ENCODE assay signal across 8 cellular contexts in genomic region chr1:154198756-154199562, GRCh38. TPM values are rescaled to one million over a fixed set of nuclear protein-coding genes. Genes with fewer than 3 reads are reported as not detected.
DNase-seq lines count a peak whose midpoint lies in the region; ATAC-seq and TF ChIP-seq lines count a peak whose summit lies in the region.

No MANE protein-coding gene starts in this region.

- peak overlapping the region; percentile 48; the same call in 1 of the 2 replicates for H2AFZ ChIP-seq in SK-N-SH (ENCODE audit: low read depth)

- H3K27me3 ChIP-seq in SK-N-SH (ENCODE audit: insufficient read depth), result no peaks in the 10 kb centered on the region
- no peaks in the 10 kb centered on the region for H3K27me3 ChIP-seq in lower lobe of right lung (ENCODE audit: low read depth)
- H3K27me3 ChIP-seq in uterus, result no peaks in the 10 kb centered on the region

- H3K36me3 ChIP-seq in SK-N-SH (replicated peaks in 1 of 2; ENCODE audit: control insufficient read depth in 1 of 2, insufficient read depth in 2 of 2, low read length in 1 of 2), result no peaks in the 10 kb centered on the region
- no peaks in the 10 kb centered on the region for H3K36me3 ChIP-seq in lower lobe of right lung
- H3K36me3 ChIP-seq in uterus, result no peaks in the 10 kb centered on the region

- ATAC-seq in lower lobe of right lung (peak; percentile 63 to 76), HG03521 (IDR thresholded peaks at IDR 0.05; ENCODE audit: unreplicated experiment) (no peak)

- no peak overlapping the region for H3K4me3 ChIP-seq in SK-N-SH (ENCODE audit: low read depth in 2 of 2, low read length in 1 of 2)
- no peak overlapping the region for H3K4me3 ChIP-seq in lower lobe of right lung
- no peak overlapping the region for H3K4me3 ChIP-seq in uterus

- no peak for TF ChIP-seq POLR2A in uterus (IDR thresholded peaks at IDR 0.05)

- H3K9me2 ChIP-seq in SK-N-SH, result no peaks in the 10 kb centered on the region

- H3F3A ChIP-seq in SK-N-SH (replicated peaks; ENCODE audit: insufficient read depth), result peaks cover 13% of the 10 kb centered on the region

- peak; percentile 64 for TF ChIP-seq CTCF in SK-N-SH (IDR thresholded peaks at IDR 0.05)
- TF ChIP-seq CTCF in lower lobe of right lung (IDR thresholded peaks at IDR 0.05), result peak; percentile 59
- peak; percentile 51 to 68 (median 66) for TF ChIP-seq CTCF in uterus (IDR thresholded peaks at IDR 0.05)

- intact Hi-C loops in lower lobe of right lung (cut with DNase I) (no loop called here), uterus (cut with DNase I; ENCODE audit: low total_unique reads) (no loop called here)

- peak; percentile 5 to 25 for DNase-seq in activated CD8-positive, alpha-beta memory T cell treated with anti-CD3 and anti-CD28 coated beads for 1 hour (ENCODE audit: extremely low read depth in 1 of 2, low read depth in 1 of 2)
- DNase-seq in activated CD8-positive, alpha-beta memory T cell treated with anti-CD3 and anti-CD28 coated beads for 24 hours, result no peak
- DNase-seq in Kasumi-1 (lab: John Stamatoyannopoulos, UW), result peak; percentile 65 to 79
- DNase-seq in SK-N-SH, result peak; percentile 78
- DNase-seq in dedifferentiated amniotic fluid mesenchymal stem cell (ENCODE audit: extremely low spot score), result peak; percentile 36
- DNase-seq in lower lobe of right lung, result no peak
- peak in 1 of 2 donors; percentile 58 for DNase-seq in uterus

- POLR2A ChIA-PET in SK-N-SH (lab: Yijun Ruan, JAX), result interaction anchor here (0.7 to 1.3 kb wide), 2 partner anchors 73 to 209 kb away, joined by 3 to 5 read pairs; partner anchors contain the start of gene RPS27

- H3K9me3 ChIP-seq in SK-N-SH, result no peaks in the 10 kb centered on the region
- no peaks in the 10 kb centered on the region for H3K9me3 ChIP-seq in lower lobe of right lung
- no peaks in the 10 kb centered on the region for H3K9me3 ChIP-seq in uterus

- 27% methylated on average over 5 of the region's 5 CpGs for WGBS in SK-N-SH (ENCODE audit: low lambda C conversion rate)

- H3K9ac ChIP-seq in SK-N-SH, result no peak overlapping the region

- CTCF ChIA-PET in SK-N-SH (lab: Yijun Ruan, JAX), result interaction anchor here (0.6 to 4.2 kb wide), 29 partner anchors 9 to 152 kb away, joined by 3 to 49 read pairs (median 4); partner anchors contain the start of genes ATP8B2, HAX1 and UBAP2L

- H3K4me1 ChIP-seq in SK-N-SH (ENCODE audit: control insufficient read depth in 1 of 2, insufficient read depth in 2 of 2, low read depth in 1 of 2, low read length in 1 of 2), result peaks cover 0 to 2% of the 10 kb centered on the region in 2 experiments; a peak in 1 of 4 replicates
- peaks cover 6% of the 10 kb centered on the region for H3K4me1 ChIP-seq in lower lobe of right lung
- H3K4me1 ChIP-seq in uterus, result no peaks in the 10 kb centered on the region

- no peaks in the 10 kb centered on the region for H3K79me2 ChIP-seq in SK-N-SH (ENCODE audit: insufficient read depth)

- H3K4me2 ChIP-seq in SK-N-SH, result no peak overlapping the region

- no peak for TF ChIP-seq EP300 in SK-N-SH (IDR thresholded peaks at IDR 0.05; ENCODE audit: borderline replicate concordance in 1 of 2, low read depth in 1 of 2, low read length in 1 of 2)

- no peaks in the 10 kb centered on the region for H4K20me1 ChIP-seq in SK-N-SH (ENCODE audit: insufficient read depth)

- peak; percentile 70 for TF ChIP-seq RAD21 in SK-N-SH (IDR thresholded peaks at IDR 0.05; ENCODE audit: low read length)

- H3K27ac ChIP-seq in SK-N-SH (ENCODE audit: low read depth in 2 of 2, low read length in 1 of 2), result no peak overlapping the region
- H3K27ac ChIP-seq in lower lobe of right lung, result no peak overlapping the region
- peak overlapping the region; percentile 58 to 63 for H3K27ac ChIP-seq in uterus

TF ChIP-seq in SK-N-SH, 30 proteins besides CTCF, POLR2A, EP300 and RAD21:
- no peak; the same call in 1 of the 2 replicates for TF ChIP-seq MXI1 (IDR thresholded peaks at IDR 0.05; ENCODE audit: low read depth, low read length)
- peak; percentile 49; the same call in 1 of the 2 replicates for TF ChIP-seq SMC3 (IDR thresholded peaks at IDR 0.05; ENCODE audit: low read depth, low read length)
TF ChIP-seq in SK-N-SH: peak in this region for 1.

RNA-seq across cellular contexts. Expression of gene TPM3, which starts 7.1 kb away (rescaled TPM):
- polyA plus RNA-seq in SK-N-SH (2012; rRNA removed), result 324 and 359 TPM in 2 replicates
- 391 and 506 TPM in 2 replicates for polyA plus RNA-seq in SK-N-SH (2012; cell fraction: cytosol; rRNA removed)
- polyA plus RNA-seq in SK-N-SH (2012; cell fraction: nucleus; rRNA removed), result 163 and 260 TPM in 2 replicates
- total RNA-seq in lower lobe of right lung (334 TPM), uterus (100 to 1,000 TPM; 130 to 263 (median 199) TPM)

RNA-seq across cellular contexts. Expression of gene CFAP141, which starts 7.2 kb away (rescaled TPM):
- polyA plus RNA-seq in SK-N-SH (2012; rRNA removed), result not detected in 2 replicates
- polyA plus RNA-seq in SK-N-SH (2012; cell fraction: cytosol; rRNA removed), result not detected in 2 replicates
- not detected in 2 replicates for polyA plus RNA-seq in SK-N-SH (2012; cell fraction: nucleus; rRNA removed)
- total RNA-seq in lower lobe of right lung (2.8 TPM), uterus (not detected)

RNA-seq across cellular contexts. Expression of gene UBAP2L, which starts 21.8 kb away (rescaled TPM):
- polyA plus RNA-seq in SK-N-SH (2012; rRNA removed), result 146 and 161 TPM in 2 replicates
- 111 and 115 TPM in 2 replicates for polyA plus RNA-seq in SK-N-SH (2012; cell fraction: cytosol; rRNA removed)
- 191 and 357 TPM in 2 replicates for polyA plus RNA-seq in SK-N-SH (2012; cell fraction: nucleus; rRNA removed)
- total RNA-seq in lower lobe of right lung (142 TPM), uterus (100 to 1,000 TPM in 1 of 4 donors, 10 to 100 TPM in 3; 11.5 to 161 (median 52.0) TPM)

RNA-seq across cellular contexts. Expression of gene NUP210L, which starts 44.1 kb away (rescaled TPM):
- not detected in 2 replicates for polyA plus RNA-seq in SK-N-SH (2012; rRNA removed)
- polyA plus RNA-seq in SK-N-SH (2012; cell fraction: cytosol; rRNA removed), result not detected in 2 replicates
- polyA plus RNA-seq in SK-N-SH (2012; cell fraction: nucleus; rRNA removed), result 0.02 TPM in 1 of 2 replicates, not detected in the other
- total RNA-seq in lower lobe of right lung (1.7 TPM), uterus (under 1 TPM in 2 of 4 donors, not detected in 2; 0.09 to 0.21 TPM)

Comparison
In these comparisons a context has a peak if more than half of its experiments do, and no peak if none do; other contexts are left out.
1. DNase-seq: peak in activated CD8-positive, alpha-beta memory T cell treated with anti-CD3 and anti-CD28 coated beads for 1 hour (2 of 2), Kasumi-1 (2 of 2), SK-N-SH (single experiment) and dedifferentiated amniotic fluid mesenchymal stem cell (single experiment); none in activated CD8-positive, alpha-beta memory T cell treated with anti-CD3 and anti-CD28 coated beads for 24 hours (single experiment) and lower lobe of right lung (single experiment).
2. H3K27ac ChIP-seq: peak in uterus (2 of 2); none in SK-N-SH (0 of 2) and lower lobe of right lung (single experiment).
3. Peak in every context shown above with its lines, with median percentiles within 50 percentile points of each other: CTCF ChIP-seq.